In genomic region chr10:60182691-60183090, GRCh38 we compare ENCODE assay signal across 1 cellular context.
TF ChIP-seq lines count a peak whose summit lies in the region.

No MANE protein-coding gene starts in this region.

TF ChIP-seq in SK-N-SH treated with all-trans-retinoic acid at 6 μM for 48 hours, 23 proteins besides CTCF, POLR2A, EP300 and RAD21 (continued from another document):
- TF ChIP-seq POU6F1 (CRISPR knock-in tag; IDR thresholded peaks at IDR 0.05; ENCODE audit: borderline replicate concordance, low read depth) (no peak), ZNF70 (CRISPR knock-in tag; IDR thresholded peaks at IDR 0.05) (no peak)
